In the genomic region with DNA sequence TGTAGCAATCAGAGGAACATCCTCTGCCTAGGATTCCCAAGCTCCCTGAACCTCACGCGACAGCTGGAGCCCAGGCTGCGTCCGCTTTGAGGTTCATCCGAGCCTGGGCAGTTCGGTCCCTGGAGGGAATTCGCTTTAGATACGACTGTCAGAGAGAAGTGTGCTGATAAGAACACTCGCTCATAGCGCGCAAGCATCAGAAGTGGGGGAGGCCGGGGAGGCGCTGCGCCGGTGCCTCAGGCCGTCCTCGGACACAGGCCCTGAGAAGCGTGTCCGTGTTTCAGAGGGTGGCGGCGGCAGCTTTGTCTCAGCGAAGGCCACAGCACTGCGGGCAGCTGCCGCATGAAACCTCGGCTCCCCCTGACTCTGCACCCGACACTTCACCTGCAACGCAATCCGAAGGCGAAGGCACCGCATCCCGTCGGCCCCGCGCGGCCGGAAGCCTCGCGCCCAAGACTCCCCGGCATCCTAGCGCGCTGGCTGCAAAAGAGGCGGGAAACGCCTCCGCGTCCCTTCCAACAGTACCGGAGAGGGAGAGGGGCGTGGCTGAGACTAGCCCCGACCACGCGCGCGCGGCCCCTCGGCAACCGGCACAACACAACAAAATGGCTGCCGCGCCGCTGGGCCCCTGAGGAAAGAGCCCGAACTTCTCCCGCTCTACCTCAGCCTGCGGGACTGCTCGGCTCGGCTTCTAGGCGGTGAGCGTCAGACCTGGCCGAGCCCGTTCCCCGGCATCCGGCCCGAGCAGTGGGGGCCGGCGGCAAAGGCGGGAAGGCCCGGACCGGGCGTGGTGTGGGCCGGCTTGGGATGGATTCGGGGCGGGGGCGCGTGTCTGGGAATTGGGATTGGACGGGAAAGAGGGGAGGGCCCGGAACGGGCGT, we compare ENCODE assay signal across 1 cellular context.
TF ChIP-seq lines count a peak whose summit lies in the region.

A gene with protein sequence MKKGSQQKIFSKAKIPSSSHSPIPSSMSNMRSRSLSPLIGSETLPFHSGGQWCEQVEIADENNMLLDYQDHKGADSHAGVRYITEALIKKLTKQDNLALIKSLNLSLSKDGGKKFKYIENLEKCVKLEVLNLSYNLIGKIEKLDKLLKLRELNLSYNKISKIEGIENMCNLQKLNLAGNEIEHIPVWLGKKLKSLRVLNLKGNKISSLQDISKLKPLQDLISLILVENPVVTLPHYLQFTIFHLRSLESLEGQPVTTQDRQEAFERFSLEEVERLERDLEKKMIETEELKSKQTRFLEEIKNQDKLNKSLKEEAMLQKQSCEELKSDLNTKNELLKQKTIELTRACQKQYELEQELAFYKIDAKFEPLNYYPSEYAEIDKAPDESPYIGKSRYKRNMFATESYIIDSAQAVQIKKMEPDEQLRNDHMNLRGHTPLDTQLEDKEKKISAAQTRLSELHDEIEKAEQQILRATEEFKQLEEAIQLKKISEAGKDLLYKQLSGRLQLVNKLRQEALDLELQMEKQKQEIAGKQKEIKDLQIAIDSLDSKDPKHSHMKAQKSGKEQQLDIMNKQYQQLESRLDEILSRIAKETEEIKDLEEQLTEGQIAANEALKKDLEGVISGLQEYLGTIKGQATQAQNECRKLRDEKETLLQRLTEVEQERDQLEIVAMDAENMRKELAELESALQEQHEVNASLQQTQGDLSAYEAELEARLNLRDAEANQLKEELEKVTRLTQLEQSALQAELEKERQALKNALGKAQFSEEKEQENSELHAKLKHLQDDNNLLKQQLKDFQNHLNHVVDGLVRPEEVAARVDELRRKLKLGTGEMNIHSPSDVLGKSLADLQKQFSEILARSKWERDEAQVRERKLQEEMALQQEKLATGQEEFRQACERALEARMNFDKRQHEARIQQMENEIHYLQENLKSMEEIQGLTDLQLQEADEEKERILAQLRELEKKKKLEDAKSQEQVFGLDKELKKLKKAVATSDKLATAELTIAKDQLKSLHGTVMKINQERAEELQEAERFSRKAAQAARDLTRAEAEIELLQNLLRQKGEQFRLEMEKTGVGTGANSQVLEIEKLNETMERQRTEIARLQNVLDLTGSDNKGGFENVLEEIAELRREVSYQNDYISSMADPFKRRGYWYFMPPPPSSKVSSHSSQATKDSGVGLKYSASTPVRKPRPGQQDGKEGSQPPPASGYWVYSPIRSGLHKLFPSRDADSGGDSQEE (N-terminal part only) (plus strand): TSS at position 586 of the 881 bp plus-strand sequence. CDS start 13,372 bp downstream, outside the sequence.

TF ChIP-seq in GM12878, 131 proteins besides CTCF, POLR2A, EP300 and RAD21 (continued from another document and continues in another):
- TF ChIP-seq, protein P1, sequence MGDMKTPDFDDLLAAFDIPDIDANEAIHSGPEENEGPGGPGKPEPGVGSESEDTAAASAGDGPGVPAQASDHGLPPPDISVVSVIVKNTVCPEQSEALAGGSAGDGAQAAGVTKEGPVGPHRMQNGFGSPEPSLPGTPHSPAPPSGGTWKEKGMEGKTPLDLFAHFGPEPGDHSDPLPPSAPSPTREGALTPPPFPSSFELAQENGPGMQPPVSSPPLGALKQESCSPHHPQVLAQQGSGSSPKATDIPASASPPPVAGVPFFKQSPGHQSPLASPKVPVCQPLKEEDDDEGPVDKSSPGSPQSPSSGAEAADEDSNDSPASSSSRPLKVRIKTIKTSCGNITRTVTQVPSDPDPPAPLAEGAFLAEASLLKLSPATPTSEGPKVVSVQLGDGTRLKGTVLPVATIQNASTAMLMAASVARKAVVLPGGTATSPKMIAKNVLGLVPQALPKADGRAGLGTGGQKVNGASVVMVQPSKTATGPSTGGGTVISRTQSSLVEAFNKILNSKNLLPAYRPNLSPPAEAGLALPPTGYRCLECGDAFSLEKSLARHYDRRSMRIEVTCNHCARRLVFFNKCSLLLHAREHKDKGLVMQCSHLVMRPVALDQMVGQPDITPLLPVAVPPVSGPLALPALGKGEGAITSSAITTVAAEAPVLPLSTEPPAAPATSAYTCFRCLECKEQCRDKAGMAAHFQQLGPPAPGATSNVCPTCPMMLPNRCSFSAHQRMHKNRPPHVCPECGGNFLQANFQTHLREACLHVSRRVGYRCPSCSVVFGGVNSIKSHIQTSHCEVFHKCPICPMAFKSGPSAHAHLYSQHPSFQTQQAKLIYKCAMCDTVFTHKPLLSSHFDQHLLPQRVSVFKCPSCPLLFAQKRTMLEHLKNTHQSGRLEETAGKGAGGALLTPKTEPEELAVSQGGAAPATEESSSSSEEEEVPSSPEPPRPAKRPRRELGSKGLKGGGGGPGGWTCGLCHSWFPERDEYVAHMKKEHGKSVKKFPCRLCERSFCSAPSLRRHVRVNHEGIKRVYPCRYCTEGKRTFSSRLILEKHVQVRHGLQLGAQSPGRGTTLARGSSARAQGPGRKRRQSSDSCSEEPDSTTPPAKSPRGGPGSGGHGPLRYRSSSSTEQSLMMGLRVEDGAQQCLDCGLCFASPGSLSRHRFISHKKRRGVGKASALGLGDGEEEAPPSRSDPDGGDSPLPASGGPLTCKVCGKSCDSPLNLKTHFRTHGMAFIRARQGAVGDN (IDR thresholded peaks at IDR 0.05): peak; percentile 95
- TF ChIP-seq STAT3 (IDR thresholded peaks at IDR 0.05; ENCODE audit: low read depth, low read length) (no peak), TCF7 (IDR thresholded peaks at IDR 0.05; ENCODE audit: borderline replicate concordance) (no peak), CBX5 (IDR thresholded peaks at IDR 0.05; ENCODE audit: low read depth) (peak; percentile 85; the same call in 1 of the 2 replicates), CHD4 (IDR thresholded peaks at IDR 0.05) (no peak), SPI1 (IDR thresholded peaks at IDR 0.05; ENCODE audit: borderline replicate concordance, insufficient read depth, low read depth, low read length) (no peak), RFX5 (IDR thresholded peaks at IDR 0.05; ENCODE audit: low read depth, low read length) (no peak), NRF1 (conservative IDR thresholded peaks at IDR 0.05; ENCODE audit: low read depth, low read length) (no peak), NFIC (IDR thresholded peaks at IDR 0.05; ENCODE audit: low read depth, low read length) (no peak), KDM1A (IDR thresholded peaks at IDR 0.05; ENCODE audit: borderline replicate concordance) (no peak), NFXL1 (IDR thresholded peaks at IDR 0.05; ENCODE audit: borderline replicate concordance) (no peak), SP1 (IDR thresholded peaks at IDR 0.05; ENCODE audit: low read depth, low read length) (no peak), MEF2B (IDR thresholded peaks at IDR 0.05; ENCODE audit: partially characterized antibody, poor library complexity, severe bottlenecking) (no peak), EZH2 (IDR thresholded peaks at IDR 0.05; ENCODE audit: borderline replicate concordance, control insufficient read depth, low read depth, low read length) (no peak), ZNF207 (IDR thresholded peaks at IDR 0.05; ENCODE audit: borderline replicate concordance) (no peak; the same call in 1 of the 2 replicates), MEF2A (IDR thresholded peaks at IDR 0.05; ENCODE audit: insufficient read depth, low read depth, low read length) (no peak), MXI1 (IDR thresholded peaks at IDR 0.05; ENCODE audit: low read depth, low read length) (peak; percentile 88), MYC (IDR thresholded peaks at IDR 0.05; ENCODE audit: insufficient read depth, insufficient read length, insufficient replicate concordance, low read length, severe bottlenecking) (peak; percentile 19), EGR1 (IDR thresholded peaks at IDR 0.05; ENCODE audit: borderline replicate concordance in 1 of 2, low read depth in 2 of 2, low read length in 2 of 2) (peak in 1 of 2 experiments; percentile 94; a peak in 2 of 3 replicates), ZNF384 (IDR thresholded peaks at IDR 0.05; ENCODE audit: borderline replicate concordance, low read depth, low read length) (no peak), BCL11A (IDR thresholded peaks at IDR 0.05; ENCODE audit: low read depth, low read length) (no peak), GABPA (IDR thresholded peaks at IDR 0.05; ENCODE audit: low read depth) (no peak), SREBF1 (IDR thresholded peaks at IDR 0.05; ENCODE audit: low read length) (no peak), MTA2 (IDR thresholded peaks at IDR 0.05; ENCODE audit: low read depth) (no peak), IRF4 (IDR thresholded peaks at IDR 0.05; ENCODE audit: low read depth, low read length) (no peak), CREM (IDR thresholded peaks at IDR 0.05; ENCODE audit: low read depth) (peak; percentile 47; the same call in 1 of the 2 replicates), CREB1 (IDR thresholded peaks at IDR 0.05; ENCODE audit: low read depth) (peak; percentile 40; the same call in 1 of the 2 replicates)
- TF ChIP-seq, protein P2, sequence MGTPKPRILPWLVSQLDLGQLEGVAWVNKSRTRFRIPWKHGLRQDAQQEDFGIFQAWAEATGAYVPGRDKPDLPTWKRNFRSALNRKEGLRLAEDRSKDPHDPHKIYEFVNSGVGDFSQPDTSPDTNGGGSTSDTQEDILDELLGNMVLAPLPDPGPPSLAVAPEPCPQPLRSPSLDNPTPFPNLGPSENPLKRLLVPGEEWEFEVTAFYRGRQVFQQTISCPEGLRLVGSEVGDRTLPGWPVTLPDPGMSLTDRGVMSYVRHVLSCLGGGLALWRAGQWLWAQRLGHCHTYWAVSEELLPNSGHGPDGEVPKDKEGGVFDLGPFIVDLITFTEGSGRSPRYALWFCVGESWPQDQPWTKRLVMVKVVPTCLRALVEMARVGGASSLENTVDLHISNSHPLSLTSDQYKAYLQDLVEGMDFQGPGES (IDR thresholded peaks at IDR 0.05): no peak
- TF ChIP-seq, protein P3, sequence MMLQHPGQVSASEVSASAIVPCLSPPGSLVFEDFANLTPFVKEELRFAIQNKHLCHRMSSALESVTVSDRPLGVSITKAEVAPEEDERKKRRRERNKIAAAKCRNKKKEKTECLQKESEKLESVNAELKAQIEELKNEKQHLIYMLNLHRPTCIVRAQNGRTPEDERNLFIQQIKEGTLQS (IDR thresholded peaks at IDR 0.05; ENCODE audit: borderline replicate concordance, extremely low read depth, low read depth, low read length): no peak
- TF ChIP-seq, protein P4, sequence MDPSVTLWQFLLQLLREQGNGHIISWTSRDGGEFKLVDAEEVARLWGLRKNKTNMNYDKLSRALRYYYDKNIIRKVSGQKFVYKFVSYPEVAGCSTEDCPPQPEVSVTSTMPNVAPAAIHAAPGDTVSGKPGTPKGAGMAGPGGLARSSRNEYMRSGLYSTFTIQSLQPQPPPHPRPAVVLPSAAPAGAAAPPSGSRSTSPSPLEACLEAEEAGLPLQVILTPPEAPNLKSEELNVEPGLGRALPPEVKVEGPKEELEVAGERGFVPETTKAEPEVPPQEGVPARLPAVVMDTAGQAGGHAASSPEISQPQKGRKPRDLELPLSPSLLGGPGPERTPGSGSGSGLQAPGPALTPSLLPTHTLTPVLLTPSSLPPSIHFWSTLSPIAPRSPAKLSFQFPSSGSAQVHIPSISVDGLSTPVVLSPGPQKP (IDR thresholded peaks at IDR 0.05; ENCODE audit: low read depth, low read length): peak; percentile 21; the same call in 1 of the 2 replicates
- TF ChIP-seq, protein P5, sequence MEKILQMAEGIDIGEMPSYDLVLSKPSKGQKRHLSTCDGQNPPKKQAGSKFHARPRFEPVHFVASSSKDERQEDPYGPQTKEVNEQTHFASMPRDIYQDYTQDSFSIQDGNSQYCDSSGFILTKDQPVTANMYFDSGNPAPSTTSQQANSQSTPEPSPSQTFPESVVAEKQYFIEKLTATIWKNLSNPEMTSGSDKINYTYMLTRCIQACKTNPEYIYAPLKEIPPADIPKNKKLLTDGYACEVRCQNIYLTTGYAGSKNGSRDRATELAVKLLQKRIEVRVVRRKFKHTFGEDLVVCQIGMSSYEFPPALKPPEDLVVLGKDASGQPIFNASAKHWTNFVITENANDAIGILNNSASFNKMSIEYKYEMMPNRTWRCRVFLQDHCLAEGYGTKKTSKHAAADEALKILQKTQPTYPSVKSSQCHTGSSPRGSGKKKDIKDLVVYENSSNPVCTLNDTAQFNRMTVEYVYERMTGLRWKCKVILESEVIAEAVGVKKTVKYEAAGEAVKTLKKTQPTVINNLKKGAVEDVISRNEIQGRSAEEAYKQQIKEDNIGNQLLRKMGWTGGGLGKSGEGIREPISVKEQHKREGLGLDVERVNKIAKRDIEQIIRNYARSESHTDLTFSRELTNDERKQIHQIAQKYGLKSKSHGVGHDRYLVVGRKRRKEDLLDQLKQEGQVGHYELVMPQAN (conservative IDR thresholded peaks at IDR 0.05): peak; percentile 79
- TF ChIP-seq, protein P6, sequence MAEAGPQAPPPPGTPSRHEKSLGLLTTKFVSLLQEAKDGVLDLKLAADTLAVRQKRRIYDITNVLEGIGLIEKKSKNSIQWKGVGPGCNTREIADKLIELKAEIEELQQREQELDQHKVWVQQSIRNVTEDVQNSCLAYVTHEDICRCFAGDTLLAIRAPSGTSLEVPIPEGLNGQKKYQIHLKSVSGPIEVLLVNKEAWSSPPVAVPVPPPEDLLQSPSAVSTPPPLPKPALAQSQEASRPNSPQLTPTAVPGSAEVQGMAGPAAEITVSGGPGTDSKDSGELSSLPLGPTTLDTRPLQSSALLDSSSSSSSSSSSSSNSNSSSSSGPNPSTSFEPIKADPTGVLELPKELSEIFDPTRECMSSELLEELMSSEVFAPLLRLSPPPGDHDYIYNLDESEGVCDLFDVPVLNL (IDR thresholded peaks at IDR 0.05; ENCODE audit: low read depth, low read length): peak; percentile 64; the same call in 1 of the 2 replicates
- TF ChIP-seq, protein P7, sequence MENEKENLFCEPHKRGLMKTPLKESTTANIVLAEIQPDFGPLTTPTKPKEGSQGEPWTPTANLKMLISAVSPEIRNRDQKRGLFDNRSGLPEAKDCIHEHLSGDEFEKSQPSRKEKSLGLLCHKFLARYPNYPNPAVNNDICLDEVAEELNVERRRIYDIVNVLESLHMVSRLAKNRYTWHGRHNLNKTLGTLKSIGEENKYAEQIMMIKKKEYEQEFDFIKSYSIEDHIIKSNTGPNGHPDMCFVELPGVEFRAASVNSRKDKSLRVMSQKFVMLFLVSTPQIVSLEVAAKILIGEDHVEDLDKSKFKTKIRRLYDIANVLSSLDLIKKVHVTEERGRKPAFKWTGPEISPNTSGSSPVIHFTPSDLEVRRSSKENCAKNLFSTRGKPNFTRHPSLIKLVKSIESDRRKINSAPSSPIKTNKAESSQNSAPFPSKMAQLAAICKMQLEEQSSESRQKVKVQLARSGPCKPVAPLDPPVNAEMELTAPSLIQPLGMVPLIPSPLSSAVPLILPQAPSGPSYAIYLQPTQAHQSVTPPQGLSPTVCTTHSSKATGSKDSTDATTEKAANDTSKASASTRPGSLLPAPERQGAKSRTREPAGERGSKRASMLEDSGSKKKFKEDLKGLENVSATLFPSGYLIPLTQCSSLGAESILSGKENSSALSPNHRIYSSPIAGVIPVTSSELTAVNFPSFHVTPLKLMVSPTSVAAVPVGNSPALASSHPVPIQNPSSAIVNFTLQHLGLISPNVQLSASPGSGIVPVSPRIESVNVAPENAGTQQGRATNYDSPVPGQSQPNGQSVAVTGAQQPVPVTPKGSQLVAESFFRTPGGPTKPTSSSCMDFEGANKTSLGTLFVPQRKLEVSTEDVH (IDR thresholded peaks at IDR 0.05; ENCODE audit: low read depth, partially characterized antibody): peak; percentile 77
- TF ChIP-seq, protein P8, sequence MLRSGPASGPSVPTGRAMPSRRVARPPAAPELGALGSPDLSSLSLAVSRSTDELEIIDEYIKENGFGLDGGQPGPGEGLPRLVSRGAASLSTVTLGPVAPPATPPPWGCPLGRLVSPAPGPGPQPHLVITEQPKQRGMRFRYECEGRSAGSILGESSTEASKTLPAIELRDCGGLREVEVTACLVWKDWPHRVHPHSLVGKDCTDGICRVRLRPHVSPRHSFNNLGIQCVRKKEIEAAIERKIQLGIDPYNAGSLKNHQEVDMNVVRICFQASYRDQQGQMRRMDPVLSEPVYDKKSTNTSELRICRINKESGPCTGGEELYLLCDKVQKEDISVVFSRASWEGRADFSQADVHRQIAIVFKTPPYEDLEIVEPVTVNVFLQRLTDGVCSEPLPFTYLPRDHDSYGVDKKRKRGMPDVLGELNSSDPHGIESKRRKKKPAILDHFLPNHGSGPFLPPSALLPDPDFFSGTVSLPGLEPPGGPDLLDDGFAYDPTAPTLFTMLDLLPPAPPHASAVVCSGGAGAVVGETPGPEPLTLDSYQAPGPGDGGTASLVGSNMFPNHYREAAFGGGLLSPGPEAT (IDR thresholded peaks at IDR 0.05; ENCODE audit: low read depth): peak; percentile 70
